In genomic region chr4:4857809-4858508, GRCh38 we compare ENCODE assay signal across 3 cellular contexts.
TF ChIP-seq lines count a peak whose summit lies in the region.

No MANE protein-coding gene starts in this region.

TF ChIP-seq in HCT116, 20 proteins besides CTCF, POLR2A, EP300 and RAD21 (continues in another document):
- no peak for TF ChIP-seq ATF3 (IDR thresholded peaks at IDR 0.05)
- TF ChIP-seq FOSL1 (IDR thresholded peaks at IDR 0.05; ENCODE audit: low read depth): no peak
- no peak for TF ChIP-seq ZFX (IDR thresholded peaks at IDR 0.05)
- no peak for TF ChIP-seq TCF7L2 (IDR thresholded peaks at IDR 0.05; ENCODE audit: borderline replicate concordance, extremely low read depth, insufficient read depth, insufficient read length)
- TF ChIP-seq ZBTB33 (IDR thresholded peaks at IDR 0.05; ENCODE audit: extremely low read depth, insufficient replicate concordance, low read length): no peak
- no peak for TF ChIP-seq YY1 (IDR thresholded peaks at IDR 0.05; ENCODE audit: extremely low read depth, insufficient replicate concordance, low read depth, low read length)
- no peak for TF ChIP-seq EGR1 (IDR thresholded peaks at IDR 0.05; ENCODE audit: low read depth)
- TF ChIP-seq SRF (IDR thresholded peaks at IDR 0.05; ENCODE audit: low read depth): no peak
- no peak for TF ChIP-seq CBX3 (IDR thresholded peaks at IDR 0.05; ENCODE audit: low read depth)
- TF ChIP-seq EZH2phosphoT487 (IDR thresholded peaks at IDR 0.05; ENCODE audit: borderline replicate concordance): no peak
- TF ChIP-seq JUND (IDR thresholded peaks at IDR 0.05): no peak
- TF ChIP-seq EZH2 (IDR thresholded peaks at IDR 0.05): no peak
- TF ChIP-seq ZNF274 (IDR thresholded peaks at IDR 0.05; ENCODE audit: low read depth, low read length): no peak
- no peak for TF ChIP-seq CEBPB (IDR thresholded peaks at IDR 0.05; ENCODE audit: low read depth)
- no peak for TF ChIP-seq ELF1 (IDR thresholded peaks at IDR 0.05; ENCODE audit: borderline replicate concordance, low read depth)
- TF ChIP-seq POLR2AphosphoS5 (IDR thresholded peaks at IDR 0.05; ENCODE audit: low read depth, low read length): no peak
- no peak for TF ChIP-seq SIN3A (IDR thresholded peaks at IDR 0.05; ENCODE audit: low read depth)
- no peak for TF ChIP-seq MAX (IDR thresholded peaks at IDR 0.05)

TF ChIP-seq in endothelial cell of umbilical vein, 7 proteins besides CTCF, POLR2A, EP300 and RAD21:
- TF ChIP-seq JUN (IDR thresholded peaks at IDR 0.05; ENCODE audit: borderline replicate concordance, insufficient read depth, insufficient read length, low read depth) (no peak), GATA2 (IDR thresholded peaks at IDR 0.05; ENCODE audit: insufficient read depth, insufficient read length, low read depth, low read length) (no peak), EZH2 (IDR thresholded peaks at IDR 0.05; ENCODE audit: borderline replicate concordance, low read depth, low read length, severe bottlenecking) (peak; percentile 100), MYC (IDR thresholded peaks at IDR 0.05; ENCODE audit: low read depth, low read length) (no peak), POLR2AphosphoS5 (IDR thresholded peaks at IDR 0.05; ENCODE audit: insufficient read depth, low read depth, low read length) (no peak), FOS (IDR thresholded peaks at IDR 0.05; ENCODE audit: borderline replicate concordance, insufficient read depth, low read length) (no peak), MAX (IDR thresholded peaks at IDR 0.05; ENCODE audit: insufficient read depth, insufficient read length) (no peak)

TF ChIP-seq in GM12891, 5 proteins besides CTCF, POLR2A, EP300 and RAD21 (continued from another document):
- TF ChIP-seq PAX5 (IDR thresholded peaks at IDR 0.05; ENCODE audit: insufficient read depth, low read length, severe bottlenecking): no peak
- TF ChIP-seq POLR2AphosphoS5 (IDR thresholded peaks at IDR 0.05; ENCODE audit: low read depth, low read length): no peak
- no peak for TF ChIP-seq TAF1 (IDR thresholded peaks at IDR 0.05; ENCODE audit: low read depth, low read length)
- no peak for TF ChIP-seq SPI1 (IDR thresholded peaks at IDR 0.05; ENCODE audit: low read depth, low read length)
TF ChIP-seq in GM12891: peak in this region for 0.
